In the genomic region with DNA sequence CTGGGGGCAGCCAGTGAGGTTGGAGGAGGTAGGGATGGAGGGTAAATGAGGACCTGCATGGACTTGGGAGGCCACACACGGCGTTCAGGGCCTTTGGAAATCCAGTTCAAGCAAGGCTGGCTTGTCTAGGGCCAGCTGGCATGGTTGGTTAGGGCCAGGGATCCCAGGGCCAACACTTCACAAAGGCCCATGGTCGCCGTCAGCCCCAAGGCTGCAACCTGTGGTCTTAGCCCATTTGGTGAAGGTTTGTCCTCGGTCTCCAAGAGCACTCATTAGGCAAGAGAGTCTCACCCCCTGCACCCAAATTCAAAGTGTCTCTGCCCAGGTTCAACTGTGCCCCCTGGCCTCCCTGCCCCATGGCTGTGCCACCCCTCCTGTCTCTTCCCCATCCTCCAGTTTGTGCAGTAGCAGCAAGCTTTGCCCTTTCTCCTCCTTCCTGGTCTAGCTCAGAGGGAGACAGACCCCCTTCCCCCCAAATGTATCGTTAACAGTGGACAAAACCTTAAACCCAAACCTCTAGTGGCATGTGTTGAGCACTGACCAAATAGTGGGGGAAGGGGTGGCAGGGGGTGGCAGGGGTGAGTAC, we compare ENCODE assay signal across 9 cellular contexts.
DNase-seq lines count a peak whose midpoint lies in the region; ATAC-seq and TF ChIP-seq lines count a peak whose summit lies in the region.
"Had no signal": no experiment of that assay in that cellular context is flagged by ENCODE, and none has a peak within 500 bp of the region (broad histone marks: within the 10 kb centered on the region; RNA-seq: fewer than 3 reads in every experiment).

No MANE protein-coding gene starts in this region.

- H3K18ac ChIP-seq in IMR-90 (ENCODE audit: low read depth, low read length) = no peak overlapping the region

- POLR2A ChIA-PET in IMR-90 (lab: Charles Lee; ENCODE audit: unreplicated experiment) = interaction anchor here (0.7 kb wide), 1 partner anchor 555 kb away, joined by 3 read pairs; no protein-coding TSS in a partner anchor

- H3K27me3 Mint-ChIP-seq in brain = peaks cover 3% of the 10 kb centered on the region
- H3K27me3 Mint-ChIP-seq in naive B cell = no peaks in the 10 kb centered on the region

- H3K27me3 ChIP-seq in ACC112 (ENCODE audit: insufficient read depth, low read length) (no peaks in the 10 kb centered on the region), IMR-90 (ENCODE audit: control insufficient read depth, insufficient read depth, low read length) (peaks cover 22% of the 10 kb centered on the region), testis (no peaks in the 10 kb centered on the region)

- H2AK9ac ChIP-seq in IMR-90 (replicated peaks; ENCODE audit: low read depth, low read length, poor library complexity) = no peak overlapping the region

- peak overlapping the region; percentile 59 to 81; a peak in 2 of 4 replicates for H4K8ac ChIP-seq in IMR-90 (ENCODE audit: low read depth in 2 of 2, low read length in 2 of 2)

- no peaks in the 10 kb centered on the region for H4K20me1 ChIP-seq in IMR-90 (ENCODE audit: insufficient read depth, low read length)

- no peaks in the 10 kb centered on the region for H3K79me2 ChIP-seq in ACC112 (ENCODE audit: control insufficient read depth, insufficient read depth, low read length, unreplicated experiment)

- peaks cover 18% of the 10 kb centered on the region for H3K4me1 ChIP-seq in ACC112 (ENCODE audit: control insufficient read depth, insufficient read depth, low read length, unreplicated experiment)
- peaks cover 14% of the 10 kb centered on the region for H3K4me1 ChIP-seq in IMR-90 (ENCODE audit: control insufficient read depth, insufficient read depth, low read length)
- H3K4me1 ChIP-seq in testis = peaks cover 33% of the 10 kb centered on the region

- no peak overlapping the region; the same call in 1 of the 2 replicates for H3K14ac ChIP-seq in IMR-90 (replicated peaks; ENCODE audit: low read depth, low read length)

- H3K56ac ChIP-seq in IMR-90 (ENCODE audit: extremely low read depth, insufficient read depth, low read length) = no peak overlapping the region

- in situ Hi-C loops in IMR-90 (cut with MboI; ENCODE audit: low sequenced_read_pairs) = loop anchor here (10.0 kb wide), 1 partner anchor 526 kb away; no protein-coding TSS in a partner anchor

- H3K27ac Mint-ChIP-seq in brain (peak overlapping the region in 3 of 5 experiments; percentile 26 to 80 (median 79)), naive B cell (peak overlapping the region in 1 of 6 donors; percentile 74)

- H2AK5ac ChIP-seq in IMR-90 (ENCODE audit: low read depth, low read length) = no peak overlapping the region

- no peak overlapping the region for H4K91ac ChIP-seq in IMR-90 (ENCODE audit: insufficient read depth, low read depth, low read length)

- H3K4me1 Mint-ChIP-seq in brain = peaks cover 22% of the 10 kb centered on the region
- peaks cover 3 to 8% (median 3%) of the 10 kb centered on the region in 3 donors for H3K4me1 Mint-ChIP-seq in naive B cell

- no peak overlapping the region for H3K27ac ChIP-seq in ACC112 (ENCODE audit: low read depth, low read length)
- no peak overlapping the region for H3K27ac ChIP-seq in IMR-90 (ENCODE audit: insufficient read depth, low read length)
- H3K27ac ChIP-seq in testis = no peak overlapping the region
- H3K27ac ChIP-seq in caudate nucleus (ENCODE audit: low read depth, low read length) = no peak overlapping the region

- H3K4me2 ChIP-seq in IMR-90 (ENCODE audit: low read depth, low read length) = peak overlapping the region; percentile 66; the same call in 1 of the 2 replicates

- TF ChIP-seq POLR2A in IMR-90 (IDR thresholded peaks at IDR 0.05; ENCODE audit: low read depth, low read length) (no peak), testis (IDR thresholded peaks at IDR 0.05) (no peak)

- no peak overlapping the region for H2BK20ac ChIP-seq in IMR-90 (ENCODE audit: low read depth, low read length)

- no peak for TF ChIP-seq RAD21 in IMR-90 (IDR thresholded peaks at IDR 0.05; ENCODE audit: low read length)

- H3K9me1 ChIP-seq in IMR-90 (ENCODE audit: insufficient read depth, low read length) = peaks cover 16% of the 10 kb centered on the region

- H3K9me3 Mint-ChIP-seq in brain = peaks cover 0 to 3% (median 0%) of the 10 kb centered on the region in 5 experiments
- H3K9me3 Mint-ChIP-seq in naive B cell = no peaks in the 10 kb centered on the region

- peak overlapping the region; percentile 83 to 86 (median 85) for H3K4me3 Mint-ChIP-seq in brain
- peak overlapping the region in 7 of 8 donors; percentile 5 to 85 (median 61) for H3K4me3 Mint-ChIP-seq in naive B cell

- H3K36me3 ChIP-seq in ACC112 (ENCODE audit: insufficient read depth, low read length) (no peaks in the 10 kb centered on the region), IMR-90 (ENCODE audit: control insufficient read depth, insufficient read depth, low read length) (no peaks in the 10 kb centered on the region), testis (ENCODE audit: low read depth, missing control alignments) (no peaks in the 10 kb centered on the region)
- H3K36me3 ChIP-seq: prostate gland had no signal

- ATAC-seq in IMR-90 (ENCODE audit: low read depth) = no peak
- no peak for ATAC-seq in naive B cell (ENCODE audit: low read depth in 2 of 2)
- no peak for ATAC-seq in GM21723 (IDR thresholded peaks at IDR 0.05; ENCODE audit: unreplicated experiment)

- no peak overlapping the region for H3K23ac ChIP-seq in IMR-90 (ENCODE audit: low read depth, low read length)

- 0 out of 2 replicates have a peak overlapping the region, but pooled peaks have one; percentile 41 for H3K9ac ChIP-seq in IMR-90 (ENCODE audit: low read depth, low read length)

- peak overlapping the region; percentile 45; the same call in 1 of the 2 replicates for H3K4ac ChIP-seq in IMR-90 (ENCODE audit: low read depth, low read length)

- peak overlapping the region; percentile 46; the same call in 1 of the 3 replicates for H2BK15ac ChIP-seq in IMR-90 (ENCODE audit: low read depth, low read length)

- TF ChIP-seq CTCF in IMR-90 (conservative IDR thresholded peaks at IDR 0.05; ENCODE audit: low read depth, low read length) (no peak), brain (conservative IDR thresholded peaks at IDR 0.05) (no peak), testis (IDR thresholded peaks at IDR 0.05) (no peak)

- H3K36me3 Mint-ChIP-seq in brain (no peaks in the 10 kb centered on the region), naive B cell (no peaks in the 10 kb centered on the region)

- peak overlapping the region; percentile 13; the same call in 1 of the 2 replicates for H4K5ac ChIP-seq in IMR-90 (ENCODE audit: low read depth, low read length)

- intact Hi-C loops in IMR-90 (cut with micrococcal nuclease) = no loop called here
- intact Hi-C loops in testis (cut with DNase I; ENCODE audit: low total_unique reads) = loop anchor here (2.0 kb wide), 1 partner anchor 382 kb away; no protein-coding TSS in a partner anchor

- no peak overlapping the region for H2BK120ac ChIP-seq in IMR-90 (ENCODE audit: low read depth, low read length)

- CTCF ChIA-PET in IMR-90 (lab: Yijun Ruan, JAX) = interaction anchor here (0.6 to 1.2 kb wide), 4 partner anchors 10 to 242 kb away, joined by 3 to 4 read pairs (median 3); no protein-coding TSS in a partner anchor

- no peak overlapping the region; the same call in 1 of the 2 replicates for H3K4me3 ChIP-seq in ACC112 (ENCODE audit: low read depth, low read length)
- H3K4me3 ChIP-seq in IMR-90 (ENCODE audit: insufficient read depth, low read depth, low read length) = no peak overlapping the region
- no peak overlapping the region for H3K4me3 ChIP-seq in testis

- dilution Hi-C loops in IMR-90 (cut with HindIII; ENCODE audit: low sequenced_read_pairs, unreplicated experiment) = no loop called here

- peaks cover 0 to 17% of the 10 kb centered on the region in 2 experiments; a peak in 2 of 4 replicates for H3K79me1 ChIP-seq in IMR-90 (ENCODE audit: low read depth in 1 of 2, low read length in 2 of 2)

- no peak for DNase-seq in IMR-90
- no peak for DNase-seq in naive B cell
- DNase-seq in testis = no peak
- DNase-seq in caudate nucleus (lab: John Stamatoyannopoulos, UW) = no peak
- DNase-seq in GM19240 (ENCODE audit: insufficient read length, low spot score) = no peak

- no peaks in the 10 kb centered on the region for H3K9me3 ChIP-seq in IMR-90 (ENCODE audit: control insufficient read depth, insufficient read depth, low read length)
- no peaks in the 10 kb centered on the region for H3K9me3 ChIP-seq in testis
- H3K9me3 ChIP-seq: prostate gland had no signal

- WGBS in IMR-90 (ENCODE audit: extremely low coverage in 2 of 2, insufficient read length in 1 of 2), 2 experiments = no CpG with 5 or more reads among the region's 6 CpGs
- WGBS in testis, 2 donors = 73 to 83% methylated on average over 6 of the region's 6 CpGs

- H2AFZ ChIP-seq in ACC112 (ENCODE audit: low read length, unreplicated experiment) = peak overlapping the region; percentile 45
- peak overlapping the region; percentile 98 for H2AFZ ChIP-seq in IMR-90 (replicated peaks; ENCODE audit: low read length, poor library complexity)

- no TSS peak for BruUV-seq in IMR-90 (replicated peaks; lab: Mats Ljungman, UMichigan)

- no peak overlapping the region for H2BK5ac ChIP-seq in IMR-90 (ENCODE audit: low read depth, low read length, poor library complexity, severe bottlenecking)

TF ChIP-seq in IMR-90, 13 proteins besides CTCF, POLR2A, EP300 and RAD21:
- TF ChIP-seq CHD1 (IDR thresholded peaks at IDR 0.05; ENCODE audit: low read depth, low read length) (no peak), MAZ (IDR thresholded peaks at IDR 0.05; ENCODE audit: borderline replicate concordance, low read depth, low read length) (no peak)
